In the genomic region with DNA sequence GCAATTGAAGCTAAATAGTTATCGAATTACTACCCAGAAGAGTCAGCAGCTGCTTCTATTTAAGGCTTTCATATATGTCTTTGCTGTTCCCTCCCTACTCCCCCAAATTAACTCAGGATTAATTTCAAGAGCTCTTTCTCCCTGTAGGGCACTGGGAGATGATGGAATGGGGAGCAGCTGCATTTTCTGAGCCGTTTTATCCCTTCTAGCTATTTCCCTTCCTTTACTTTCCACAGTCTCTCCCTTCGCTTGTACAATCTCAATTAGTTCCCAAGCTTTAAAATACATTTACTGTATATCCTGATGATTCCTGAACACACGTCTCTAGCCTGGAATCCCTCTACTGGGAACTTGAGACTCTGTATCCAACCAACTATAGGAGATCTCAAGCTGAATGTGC, we compare ENCODE assay signal across 20 cellular contexts. TPM values are rescaled to one million over a fixed set of nuclear protein-coding genes. Genes with fewer than 3 reads are reported as not detected.
A peak's percentile ranks its signal among the peaks of the same experiment; 100 is the strongest.
DNase-seq lines count a peak whose midpoint lies in the region; ATAC-seq and TF ChIP-seq lines count a peak whose summit lies in the region.
"Had no signal": no experiment of that assay in that cellular context is flagged by ENCODE, and none has a peak within 500 bp of the region (broad histone marks: within the 10 kb centered on the region; RNA-seq: fewer than 3 reads in every experiment).

No MANE protein-coding gene starts in this region.

- intact Hi-C loops in activated CD4-positive, alpha-beta T cell treated with anti-CD3 and anti-CD28 coated beads, Interleukin-2, amount 10 ng/mL, durations not matched to agents 24 days and 14 days (cut with micrococcal nuclease), result no loop called here
- intact Hi-C loops in ovary (cut with DNase I), result no loop called here

- DNase-seq in activated CD4-positive, alpha-beta T cell treated with anti-CD3 and anti-CD28 coated beads, Interleukin-2, amount 10 ng/mL, durations not matched to agents 24 days and 14 days, result peak; percentile 13
- no peak for DNase-seq in activated CD4-positive, alpha-beta T cell treated with anti-CD3 and anti-CD28 coated beads, Interleukin-2, amount 50 U/mL, for 1 hour
- DNase-seq in NCI-H69 (lab: John Stamatoyannopoulos, UW) (peak; percentile 52), fibroblast of gingiva (ENCODE audit: low read depth) (peak; percentile 46), brain microvascular endothelial cell (no peak), ovary (no peak), omental fat pad (ENCODE audit: low spot score) (no peak)
- DNase-seq: DMS79; GOT3; Kasumi-1; MG63; NCI-H187 treated with DMSO at 0.1 percent for 48 hours; NCI-H2107; NCI-H345; NK-92 treated with Interleukin-12 subunit alpha and Interleukin-12 subunit beta, amount 100 ng/mL, for 24 hours; SHP77 treated with DMSO at 0.1 percent for 48 hours; SK-N-SH had no signal

- ATAC-seq in GM19395 (IDR thresholded peaks at IDR 0.05; ENCODE audit: unreplicated experiment) (no peak), omental fat pad (ENCODE audit: low FRiP score) (no peak)

- no peak overlapping the region for H3K4me3 Mint-ChIP-seq in activated CD4-positive, alpha-beta T cell treated with anti-CD3 and anti-CD28 coated beads, Interleukin-2, amount 10 ng/mL, durations not matched to agents 24 days and 14 days
- H3K4me3 Mint-ChIP-seq: CD14-positive monocyte had no signal

- WGBS in ovary, 3 donors, result 60 to 74% (median 73%) methylated on average over 4 of the region's 4 CpGs

- no peak overlapping the region for H3K27ac Mint-ChIP-seq in activated CD4-positive, alpha-beta T cell treated with anti-CD3 and anti-CD28 coated beads, Interleukin-2, amount 10 ng/mL, durations not matched to agents 24 days and 14 days
- H3K27ac Mint-ChIP-seq: CD14-positive monocyte had no signal

- H3K36me3 ChIP-seq in brain microvascular endothelial cell (replicated peaks), result no peaks in the 10 kb centered on the region
- H3K36me3 ChIP-seq in ovary, result no peaks in the 10 kb centered on the region
- H3K36me3 ChIP-seq: MG63 had no signal

- no peaks in the 10 kb centered on the region for H3K9me3 Mint-ChIP-seq in activated CD4-positive, alpha-beta T cell treated with anti-CD3 and anti-CD28 coated beads, Interleukin-2, amount 10 ng/mL, durations not matched to agents 24 days and 14 days
- H3K9me3 Mint-ChIP-seq: CD14-positive monocyte had no signal

- H3K27me3 ChIP-seq in brain microvascular endothelial cell (replicated peaks) (no peaks in the 10 kb centered on the region), ovary (no peaks in the 10 kb centered on the region)
- H3K27me3 ChIP-seq: MG63 had no signal

- H3K4me3 ChIP-seq in brain microvascular endothelial cell (ENCODE audit: low read depth, low read length), result no peak overlapping the region
- H3K4me3 ChIP-seq in ovary, result no peak overlapping the region
- H3K4me3 ChIP-seq: MG63 had no signal

- in situ Hi-C loops in brain microvascular endothelial cell (cut with HindIII; ENCODE audit: low pct_ligation_motif_present, low sequenced_read_pairs), result no loop called here

- H3K4me1 ChIP-seq in ovary (ENCODE audit: insufficient read depth), result no peaks in the 10 kb centered on the region

- H3K27me3 Mint-ChIP-seq in activated CD4-positive, alpha-beta T cell treated with anti-CD3 and anti-CD28 coated beads, Interleukin-2, amount 10 ng/mL, durations not matched to agents 24 days and 14 days, result peaks cover 21% of the 10 kb centered on the region

- no peak for TF ChIP-seq EP300 in ovary (IDR thresholded peaks at IDR 0.05)

- TF ChIP-seq CTCF in brain microvascular endothelial cell (IDR thresholded peaks at IDR 0.05; ENCODE audit: low read depth, low read length, missing control alignments), result no peak
- no peak for TF ChIP-seq CTCF in ovary (IDR thresholded peaks at IDR 0.05)
- TF ChIP-seq CTCF in omental fat pad (IDR thresholded peaks at IDR 0.05), result no peak

- TF ChIP-seq POLR2A in ovary (IDR thresholded peaks at IDR 0.05), result no peak

- H3K36me3 Mint-ChIP-seq in activated CD4-positive, alpha-beta T cell treated with anti-CD3 and anti-CD28 coated beads, Interleukin-2, amount 10 ng/mL, durations not matched to agents 24 days and 14 days (ENCODE audit: low read depth), result no peaks in the 10 kb centered on the region
- H3K36me3 Mint-ChIP-seq: CD14-positive monocyte had no signal

- H3K27ac ChIP-seq in brain microvascular endothelial cell (no peak overlapping the region), ovary (no peak overlapping the region)
- H3K27ac ChIP-seq: RWPE1 had no signal

- H3K9me3 ChIP-seq in ovary, result no peaks in the 10 kb centered on the region
- H3K9me3 ChIP-seq: MG63, SK-N-SH had no signal

- H3K4me1 Mint-ChIP-seq in activated CD4-positive, alpha-beta T cell treated with anti-CD3 and anti-CD28 coated beads, Interleukin-2, amount 10 ng/mL, durations not matched to agents 24 days and 14 days, result no peaks in the 10 kb centered on the region
- H3K4me1 Mint-ChIP-seq: CD14-positive monocyte had no signal

RNA-seq across cellular contexts. Expression of a gene that starts 19.8 kb away (rescaled TPM):
- total RNA-seq in activated CD4-positive, alpha-beta T cell treated with anti-CD3 and anti-CD28 coated beads, Interleukin-2, amount 10 ng/mL, durations not matched to agents 24 days and 14 days, result not detected in 2 replicates
- total RNA-seq in ovary, result 1 to 10 TPM in 5 of 7 donors, under 1 TPM in 2; 0.50 to 10.0 (median 3.6) TPM
- 10 to 100 TPM in 1 of 2 donors, 1 to 10 TPM in 1; 4.2 to 58.0 TPM for polyA plus RNA-seq in ovary
- total RNA-seq in omental fat pad, result 10 to 100 TPM in 1 of 4 donors, 1 to 10 TPM in 3; 6.5 to 21.3 (median 9.1) TPM
- polyA plus RNA-seq: CD14-positive monocyte, SK-N-SH had no signal

Comparison
In these comparisons a context has a peak if more than half of its experiments do, and no peak if none do; other contexts are left out.
1. DNase-seq: peak in activated CD4-positive, alpha-beta T cell treated with anti-CD3 and anti-CD28 coated beads, Interleukin-2, amount 10 ng/mL, durations not matched to agents 24 days and 14 days (single experiment), NCI-H69 (single experiment) and fibroblast of gingiva (single experiment); none in activated CD4-positive, alpha-beta T cell treated with anti-CD3 and anti-CD28 coated beads, Interleukin-2, amount 50 U/mL, for 1 hour (single experiment), brain microvascular endothelial cell (single experiment), ovary (0 of 5) and omental fat pad (single experiment).